In genomic region chr1:222038971-222039370, GRCh38 we compare ENCODE assay signal across 2 cellular contexts.
TF ChIP-seq lines count a peak whose summit lies in the region.

No MANE protein-coding gene starts in this region.

TF ChIP-seq in liver, 16 proteins besides CTCF, POLR2A, EP300 and RAD21 (continued from another document):
- TF ChIP-seq ZBTB33 (IDR thresholded peaks at IDR 0.05) = no peak
- peak; percentile 85 to 86 for TF ChIP-seq HNF4A (conservative IDR thresholded peaks at IDR 0.05)
- peak; percentile 23 for TF ChIP-seq FOXA2 (IDR thresholded peaks at IDR 0.05)
- TF ChIP-seq FOXA1 (IDR thresholded peaks at IDR 0.05) = no peak
- peak; percentile 24 for TF ChIP-seq HNF4G (IDR thresholded peaks at IDR 0.05)
- no peak for TF ChIP-seq JUND (IDR thresholded peaks at IDR 0.05)
- TF ChIP-seq REST (IDR thresholded peaks at IDR 0.05) = no peak
- TF ChIP-seq MAX (IDR thresholded peaks at IDR 0.05) = no peak
- TF ChIP-seq TAF1 (conservative IDR thresholded peaks at IDR 0.05) = no peak
- no peak for TF ChIP-seq NR2F2 (IDR thresholded peaks at IDR 0.05)
- no peak for TF ChIP-seq EGR1 (IDR thresholded peaks at IDR 0.05; ENCODE audit: low read depth in 2 of 2)

TF ChIP-seq in WTC11, 78 proteins besides CTCF, POLR2A, EP300 and RAD21 (continued from another document):
- TF ChIP-seq ZNF281 (CRISPR knock-in tag; IDR thresholded peaks at IDR 0.05) (no peak), ETV6 (CRISPR knock-in tag; IDR thresholded peaks at IDR 0.05) (no peak), FOXJ3 (CRISPR knock-in tag; IDR thresholded peaks at IDR 0.05; ENCODE audit: borderline replicate concordance) (no peak)
